In genomic region chr18:80203243-80203642, GRCh38 we compare ENCODE assay signal across 13 cellular contexts. TPM values are rescaled to one million over a fixed set of nuclear protein-coding genes. Genes with fewer than 3 reads are reported as not detected.
DNase-seq lines count a peak whose midpoint lies in the region; ATAC-seq, FAIRE-seq and TF ChIP-seq lines count a peak whose summit lies in the region.
"Had no signal": no experiment of that assay in that cellular context is flagged by ENCODE, and none has a peak within 500 bp of the region (broad histone marks: within the 10 kb centered on the region; RNA-seq: fewer than 3 reads in every experiment).

No MANE protein-coding gene starts in this region.

- no peak for TF ChIP-seq POLR2A in GM12892 (IDR thresholded peaks at IDR 0.05; ENCODE audit: low read depth, low read length)

- intact Hi-C loops in posterior vena cava (cut with DNase I) = no loop called here

- peak; percentile 78 for FAIRE-seq in GM12892 (lab: Jason Lieb, UNC)
- FAIRE-seq: A549 had no signal

- no peak for DNase-seq in GM12892 (ENCODE audit: insufficient read length)
- DNase-seq in islet precursor cell = peak; percentile 39
- DNase-seq in posterior vena cava (ENCODE audit: low spot score) = no peak
- no peak for DNase-seq in activated CD4-positive, CD25-positive, alpha-beta regulatory T cell (lab: John Stamatoyannopoulos, UW)
- DNase-seq: Caco-2; CD8-positive, alpha-beta memory T cell; H9 had no signal

- ATAC-seq in activated T-helper 17 cell treated with anti-CD3 and anti-CD28 coated beads, Interleukin-2, amount 50 U/mL, for 72 hours (replicated peaks) = no peak
- no peak for ATAC-seq in stimulated activated memory B cell treated with anti-CD40 and anti-IgM and Interleukin-4, amounts not matched to agents 10 μg/mL and 1 μg/mL and 100 μg/mL, for 72 hours
- ATAC-seq in HG03457 (IDR thresholded peaks at IDR 0.05; ENCODE audit: unreplicated experiment) = no peak
- ATAC-seq: A549, GM23338 had no signal

- peak overlapping the region; percentile 73 for H3K27ac Mint-ChIP-seq in activated T-helper 17 cell treated with anti-CD3 and anti-CD28 coated beads, Interleukin-2, amount 50 U/mL, for 72 hours
- peak overlapping the region; percentile 46 for H3K27ac Mint-ChIP-seq in stimulated activated memory B cell treated with anti-CD40 and anti-IgM and Interleukin-4, amounts not matched to agents 10 μg/mL and 1 μg/mL and 100 μg/mL, for 72 hours
- H3K27ac Mint-ChIP-seq: CD14-positive monocyte; CD8-positive, alpha-beta memory T cell; GM23338 had no signal

- peaks cover 19% of the 10 kb centered on the region for H3K4me1 Mint-ChIP-seq in activated T-helper 17 cell treated with anti-CD3 and anti-CD28 coated beads, Interleukin-2, amount 50 U/mL, for 72 hours
- peaks cover 18% of the 10 kb centered on the region for H3K4me1 Mint-ChIP-seq in stimulated activated memory B cell treated with anti-CD40 and anti-IgM and Interleukin-4, amounts not matched to agents 10 μg/mL and 1 μg/mL and 100 μg/mL, for 72 hours
- H3K4me1 Mint-ChIP-seq: CD14-positive monocyte had no signal

- peak overlapping the region; percentile 31 for H3K4me3 Mint-ChIP-seq in activated T-helper 17 cell treated with anti-CD3 and anti-CD28 coated beads, Interleukin-2, amount 50 U/mL, for 72 hours
- no peak overlapping the region for H3K4me3 Mint-ChIP-seq in stimulated activated memory B cell treated with anti-CD40 and anti-IgM and Interleukin-4, amounts not matched to agents 10 μg/mL and 1 μg/mL and 100 μg/mL, for 72 hours
- H3K4me3 Mint-ChIP-seq: CD14-positive monocyte; CD8-positive, alpha-beta memory T cell; GM23338; H9 had no signal

- no peaks in the 10 kb centered on the region for H3K36me3 Mint-ChIP-seq in activated T-helper 17 cell treated with anti-CD3 and anti-CD28 coated beads, Interleukin-2, amount 50 U/mL, for 72 hours (ENCODE audit: low read depth)
- no peaks in the 10 kb centered on the region for H3K36me3 Mint-ChIP-seq in stimulated activated memory B cell treated with anti-CD40 and anti-IgM and Interleukin-4, amounts not matched to agents 10 μg/mL and 1 μg/mL and 100 μg/mL, for 72 hours
- H3K36me3 Mint-ChIP-seq: CD14-positive monocyte; CD8-positive, alpha-beta memory T cell had no signal

- H3K27me3 Mint-ChIP-seq in activated T-helper 17 cell treated with anti-CD3 and anti-CD28 coated beads, Interleukin-2, amount 50 U/mL, for 72 hours = peaks cover 47% of the 10 kb centered on the region
- H3K27me3 Mint-ChIP-seq in stimulated activated memory B cell treated with anti-CD40 and anti-IgM and Interleukin-4, amounts not matched to agents 10 μg/mL and 1 μg/mL and 100 μg/mL, for 72 hours = peaks cover 68% of the 10 kb centered on the region

- no peaks in the 10 kb centered on the region for H3K9me3 Mint-ChIP-seq in activated T-helper 17 cell treated with anti-CD3 and anti-CD28 coated beads, Interleukin-2, amount 50 U/mL, for 72 hours
- H3K9me3 Mint-ChIP-seq in stimulated activated memory B cell treated with anti-CD40 and anti-IgM and Interleukin-4, amounts not matched to agents 10 μg/mL and 1 μg/mL and 100 μg/mL, for 72 hours = no peaks in the 10 kb centered on the region
- H3K9me3 Mint-ChIP-seq: CD14-positive monocyte; CD8-positive, alpha-beta memory T cell; GM23338; H9 had no signal

RNA-seq across cellular contexts. Expression of gene PARD6G, which starts 44.1 kb away (rescaled TPM):
- polyA plus RNA-seq in GM12892 (2012; ENCODE audit: missing spikeins) = 0.57 TPM
- 1 to 10 TPM in 1 of 2 donors, under 1 TPM in 1; 0.98 to 1.5 TPM for total RNA-seq in activated T-helper 17 cell treated with anti-CD3 and anti-CD28 coated beads, Interleukin-2, amount 50 U/mL, for 72 hours
- 1 to 10 TPM; 5.1 to 6.7 TPM for total RNA-seq in posterior vena cava
- polyA plus RNA-seq: CD14-positive monocyte had no signal
